Comparison of ENCODE assay signal across 2 cellular contexts in genomic region chr17:48644910-48645557, GRCh38.
TF ChIP-seq lines count a peak whose summit lies in the region.

No MANE protein-coding gene starts in this region.

TF ChIP-seq in A549, 52 proteins besides CTCF, POLR2A, EP300 and RAD21:
- no peak for TF ChIP-seq PHF8 (IDR thresholded peaks at IDR 0.05; ENCODE audit: borderline replicate concordance, low read depth)
- TF ChIP-seq HEYL (CRISPR knock-in tag; IDR thresholded peaks at IDR 0.05): no peak
- no peak for TF ChIP-seq NFE2L2 (conservative IDR thresholded peaks at IDR 0.05; ENCODE audit: low read length)
- TF ChIP-seq TFCP2L1 (CRISPR knock-in tag; IDR thresholded peaks at IDR 0.05): no peak
- no peak for TF ChIP-seq ELK1 (IDR thresholded peaks at IDR 0.05; ENCODE audit: low read depth, low read length)
- TF ChIP-seq HOXB5 (CRISPR knock-in tag; IDR thresholded peaks at IDR 0.05): no peak
- no peak for TF ChIP-seq HOXB13 (CRISPR knock-in tag; IDR thresholded peaks at IDR 0.05; ENCODE audit: low read depth)
- TF ChIP-seq FOSB (CRISPR knock-in tag; IDR thresholded peaks at IDR 0.05): no peak
- no peak for TF ChIP-seq RCOR1 (IDR thresholded peaks at IDR 0.05; ENCODE audit: low read depth, low read length)
- TF ChIP-seq PBX3 (IDR thresholded peaks at IDR 0.05): no peak
- no peak for TF ChIP-seq MYC (IDR thresholded peaks at IDR 0.05; ENCODE audit: borderline replicate concordance, low read length)
- TF ChIP-seq NR3C1 (IDR thresholded peaks at IDR 0.05): no peak
- no peak for TF ChIP-seq HOXA7 (CRISPR knock-in tag; IDR thresholded peaks at IDR 0.05)
- TF ChIP-seq RFX5 (IDR thresholded peaks at IDR 0.05): no peak
- no peak for TF ChIP-seq MAX (IDR thresholded peaks at IDR 0.05)
- no peak for TF ChIP-seq GATA3 (IDR thresholded peaks at IDR 0.05; ENCODE audit: borderline replicate concordance)

TF ChIP-seq in K562, 482 proteins besides CTCF, POLR2A, EP300 and RAD21:
- no peak for TF ChIP-seq CTBP1 (IDR thresholded peaks at IDR 0.05; ENCODE audit: borderline replicate concordance)
- TF ChIP-seq SPI1 (IDR thresholded peaks at IDR 0.05; ENCODE audit: borderline replicate concordance, low read depth, low read length): peak; percentile 48; the same call in 1 of the 2 replicates
